Comparison of ENCODE assay signal across 8 cellular contexts in genomic region chr2:197310271-197310939, GRCh38. TPM values are rescaled to one million over a fixed set of nuclear protein-coding genes. Genes with fewer than 3 reads are reported as not detected.
DNase-seq lines count a peak whose midpoint lies in the region; ATAC-seq and TF ChIP-seq lines count a peak whose summit lies in the region.

ANKRD44 (minus strand) TSS chr2:197310780; CDS start chr2:197310604, 176 bp downstream.

- H3K36me3 Mint-ChIP-seq in CD14-positive monocyte: no peaks in the 10 kb centered on the region
- peaks cover 33% of the 10 kb centered on the region for H3K36me3 Mint-ChIP-seq in activated CD4-positive, alpha-beta memory T cell treated with anti-CD3 and anti-CD28 coated beads, Interleukin-2, amount 10 ng/mL, durations not matched to agents 7 days and 5 days (ENCODE audit: low read depth)

- no peaks in the 10 kb centered on the region for H3K36me3 ChIP-seq in lower lobe of right lung

- CTCF ChIA-PET in activated CD4-positive, alpha-beta memory T cell treated with anti-CD3 and anti-CD28 coated beads, Interleukin-2, amount 10 ng/mL, durations not matched to agents 7 days and 5 days (lab: Charles Lee): interaction anchor here (0.6 to 8.4 kb wide), 12 partner anchors 15 to 197 kb away, joined by 3 to 73 read pairs (median 6); no protein-coding TSS in a partner anchor

- ATAC-seq in GM19372 (IDR thresholded peaks at IDR 0.05; ENCODE audit: low read depth, unreplicated experiment): peak; percentile 62
- peak; percentile 72 for ATAC-seq in HG03521 (IDR thresholded peaks at IDR 0.05; ENCODE audit: unreplicated experiment)
- ATAC-seq in lower lobe of right lung: peak; percentile 96

- peak within 1 kb of the TSS; percentile 57 to 95 (median 87) for H3K27ac ChIP-seq in dorsolateral prefrontal cortex
- peak within 1 kb of the TSS; percentile 91 for H3K27ac ChIP-seq in lower lobe of right lung

- no peaks in the 10 kb centered on the region for H3K9me3 Mint-ChIP-seq in CD14-positive monocyte
- no peaks in the 10 kb centered on the region for H3K9me3 Mint-ChIP-seq in activated CD4-positive, alpha-beta memory T cell treated with anti-CD3 and anti-CD28 coated beads, Interleukin-2, amount 10 ng/mL, durations not matched to agents 7 days and 5 days

- H3K27me3 ChIP-seq in dorsolateral prefrontal cortex (no peaks in the 10 kb centered on the region), lower lobe of right lung (ENCODE audit: low read depth) (no peaks in the 10 kb centered on the region)

- intact Hi-C loops in CD14-positive monocyte (cut with micrococcal nuclease) (loop anchor here (5.0 to 10.0 kb wide), 3 partner anchors 113 to 196 kb away; no protein-coding TSS in a partner anchor), dorsolateral prefrontal cortex (cut with DNase I) (loop anchor here (1.0 to 10.0 kb wide), 7 partner anchors 67 to 384 kb away; partner anchors contain the start of gene PGAP1 (in 1 of the 2)), lower lobe of right lung (cut with DNase I) (no loop called here)

- H3K4me3 ChIP-seq in dorsolateral prefrontal cortex (peak within 1 kb of the TSS; percentile 59 to 92 (median 78)), lower lobe of right lung (peak within 1 kb of the TSS; percentile 76)

- no peaks in the 10 kb centered on the region for H3K9me3 ChIP-seq in lower lobe of right lung

- H3K4me1 ChIP-seq in lower lobe of right lung: peaks cover 50% of the 10 kb centered on the region

- DNase-seq in CD14-positive monocyte (ENCODE audit: low spot score) (peak; percentile 79), NCI-H82 treated with DMSO at 0.1 percent for 48 hours (lab: John Stamatoyannopoulos, UW; ENCODE audit: unreplicated experiment) (peak; percentile 44), dorsolateral prefrontal cortex (peak; percentile 79 to 94 (median 90)), lower lobe of right lung (peak; percentile 96)
- peak; percentile 89 for DNase-seq in activated CD4-positive, alpha-beta memory T cell treated with anti-CD3 and anti-CD28 coated beads, Interleukin-2, amount 10 ng/mL, durations not matched to agents 7 days and 5 days
- peak; percentile 71 to 85 (median 71) for DNase-seq in stimulated activated CD4-positive, alpha-beta T cell treated with anti-CD3 and anti-CD28 coated beads, TNF-alpha, amount 100 ng/mL, for 24 hours (ENCODE audit: low read depth in 3 of 3)

- TF ChIP-seq CTCF in CD14-positive monocyte (IDR thresholded peaks at IDR 0.05) (peak; percentile 26), dorsolateral prefrontal cortex (IDR thresholded peaks at IDR 0.05 in 54 of 56, conservative IDR thresholded peaks at IDR 0.05 in 2 of 56; ENCODE audit: low read depth in 1 of 56, partially characterized antibody in 56 of 56) (peak in 49 of 56 donors; percentile 23 to 69 (median 51)), lower lobe of right lung (IDR thresholded peaks at IDR 0.05) (peak; percentile 31)

- H3K4me1 Mint-ChIP-seq in CD14-positive monocyte: peaks cover 50% of the 10 kb centered on the region
- H3K4me1 Mint-ChIP-seq in activated CD4-positive, alpha-beta memory T cell treated with anti-CD3 and anti-CD28 coated beads, Interleukin-2, amount 10 ng/mL, durations not matched to agents 7 days and 5 days: peaks cover 53% of the 10 kb centered on the region

- peak within 1 kb of the TSS; percentile 91 to 98 (median 96) for H3K27ac Mint-ChIP-seq in CD14-positive monocyte
- peak within 1 kb of the TSS; percentile 95 for H3K27ac Mint-ChIP-seq in activated CD4-positive, alpha-beta memory T cell treated with anti-CD3 and anti-CD28 coated beads, Interleukin-2, amount 10 ng/mL, durations not matched to agents 7 days and 5 days

- POLR2A ChIA-PET in activated CD4-positive, alpha-beta memory T cell treated with anti-CD3 and anti-CD28 coated beads, Interleukin-2, amount 10 ng/mL, durations not matched to agents 7 days and 5 days (lab: Charles Lee): interaction anchor here (0.6 to 11.3 kb wide), 22 partner anchors 12 to 1776 kb away, joined by 3 to 280 read pairs (median 20); partner anchors contain the start of genes COQ10B, HSPD1, HSPE1 and PGAP1

- H3K4me3 Mint-ChIP-seq in CD14-positive monocyte: peak within 1 kb of the TSS; percentile 93 to 97
- H3K4me3 Mint-ChIP-seq in activated CD4-positive, alpha-beta memory T cell treated with anti-CD3 and anti-CD28 coated beads, Interleukin-2, amount 10 ng/mL, durations not matched to agents 7 days and 5 days: peak within 1 kb of the TSS; percentile 90

- H3K27me3 Mint-ChIP-seq in CD14-positive monocyte (ENCODE audit: low read depth in 3 of 3): peaks cover 0 to 4% (median 0%) of the 10 kb centered on the region in 3 donors
- H3K27me3 Mint-ChIP-seq in activated CD4-positive, alpha-beta memory T cell treated with anti-CD3 and anti-CD28 coated beads, Interleukin-2, amount 10 ng/mL, durations not matched to agents 7 days and 5 days: no peaks in the 10 kb centered on the region

RNA-seq across cellular contexts. Expression of gene ANKRD44, which starts in this region (rescaled TPM):
- polyA plus RNA-seq in CD14-positive monocyte: 10 to 100 TPM; 64.9 to 91.9 TPM
- 100 to 1,000 TPM; 214 to 246 TPM for total RNA-seq in activated CD4-positive, alpha-beta memory T cell treated with anti-CD3 and anti-CD28 coated beads, Interleukin-2, amount 10 ng/mL, durations not matched to agents 7 days and 5 days
- total RNA-seq in dorsolateral prefrontal cortex: 10 to 100 TPM; 20.2 to 68.1 (median 34.7) TPM
- total RNA-seq in lower lobe of right lung: 58.7 TPM

Comparison
In these comparisons a context has a peak if more than half of its experiments do, and no peak if none do; other contexts are left out.
1. Peak in every context shown above with its lines: DNase-seq, ATAC-seq, H3K4me3 ChIP-seq and H3K27ac ChIP-seq.
2. DNase-seq: peak in every context shown above with its lines; median percentile 96 in lower lobe of right lung; 90 in dorsolateral prefrontal cortex; 89 in activated CD4-positive, alpha-beta memory T cell treated with anti-CD3 and anti-CD28 coated beads, Interleukin-2, amount 10 ng/mL, durations not matched to agents 7 days and 5 days; 79 in CD14-positive monocyte; 71 in stimulated activated CD4-positive, alpha-beta T cell treated with anti-CD3 and anti-CD28 coated beads, TNF-alpha, amount 100 ng/mL, for 24 hours; 44 in NCI-H82 treated with DMSO at 0.1 percent for 48 hours.